15 cellular contexts compared by ENCODE assay signal in the genomic region with DNA sequence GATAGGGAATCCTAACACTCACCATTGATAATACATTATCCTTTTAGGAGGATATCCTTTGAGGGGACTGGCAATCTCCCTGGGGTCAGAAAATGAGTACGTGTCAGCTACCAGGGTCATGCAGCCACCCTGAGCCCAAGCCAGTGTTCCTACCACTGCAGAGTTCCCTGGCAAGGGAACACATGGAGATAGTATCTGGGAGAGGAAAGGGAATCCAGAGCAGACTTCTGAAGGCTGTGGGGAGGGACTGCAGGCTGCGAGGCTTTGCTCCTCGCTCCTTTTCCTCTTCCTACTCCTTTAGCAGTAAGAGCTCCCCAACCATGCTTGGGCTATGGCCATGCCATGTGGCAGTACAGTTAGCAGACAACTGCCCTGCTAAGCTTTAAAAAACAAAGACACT.
"Had no signal": no experiment of that assay in that cellular context is flagged by ENCODE, and none has a peak within 500 bp of the region (broad histone marks: within the 10 kb centered on the region; RNA-seq: fewer than 3 reads in every experiment).

No MANE protein-coding gene starts in this region.

- H3K4me1 ChIP-seq: breast epithelium, thyroid gland had no signal

- ATAC-seq: mucosa of descending colon, natural killer cell, psoas muscle had no signal

- H3K9me3 ChIP-seq: breast epithelium, mucosa of descending colon, psoas muscle, stomach, thyroid gland had no signal

- H3K27ac ChIP-seq: breast epithelium, psoas muscle, stomach, thyroid gland, VCaP had no signal

- H3K27me3 ChIP-seq: breast epithelium, stomach, thyroid gland had no signal

- DNase-seq: activated CD4-positive, alpha-beta T cell treated with anti-CD3 and anti-CD28 coated beads for 48 hours; activated naive CD4-positive, alpha-beta T cell; aorta; foreskin melanocyte; kidney; mucosa of descending colon; natural killer cell; psoas muscle; stimulated activated CD4-positive, alpha-beta T cell treated with anti-CD3 and anti-CD28 coated beads, Interleukin-15, amount 100 ng/mL, for 24 hours; stimulated activated CD4-positive, alpha-beta T cell treated with anti-CD3 and anti-CD28 coated beads, Interleukin-4, amount 100 ng/mL, for 24 hours; stomach; T-helper 1 cell; thyroid gland had no signal

- H3K36me3 ChIP-seq: breast epithelium, stomach, thyroid gland had no signal

- H3K4me3 ChIP-seq: breast epithelium, mucosa of descending colon, psoas muscle, stomach, thyroid gland had no signal
